In genomic region chr16:29961479-29962343, GRCh38 we compare ENCODE assay signal across 8 cellular contexts. TPM values are rescaled to one million over a fixed set of nuclear protein-coding genes. Genes with fewer than 3 reads are reported as not detected.
DNase-seq lines count a peak whose midpoint lies in the region; ATAC-seq and TF ChIP-seq lines count a peak whose summit lies in the region.

TSS of gene TMEM219 (plus strand) at chr16:29962079. CDS start at chr16:29963144, 1,065 bp downstream.

- no peaks in the 10 kb centered on the region for H3K27me3 ChIP-seq in Karpas-422 (ENCODE audit: low read length)

- no peaks in the 10 kb centered on the region for H3K27me3 Mint-ChIP-seq in activated T-helper 17 cell treated with anti-CD3 and anti-CD28 coated beads, Interleukin-2, amount 50 U/mL, for 72 hours
- no peaks in the 10 kb centered on the region for H3K27me3 Mint-ChIP-seq in natural killer cell treated with Interleukin-12 subunit alpha and Interleukin-12 subunit beta and Interleukin-15 and Interleukin-18, amount 100 ng/mL, for 72 hours

- H3K9me2 ChIP-seq in Karpas-422 (replicated peaks; ENCODE audit: insufficient read depth, low read length), result no peaks in the 10 kb centered on the region

- H3K79me2 ChIP-seq in Karpas-422 (ENCODE audit: low read length), result peaks cover 12% of the 10 kb centered on the region

- peak; percentile 30; the same call in 1 of the 2 replicates for TF ChIP-seq CTCF in RWPE1 (conservative IDR thresholded peaks at IDR 0.05; ENCODE audit: low read depth)

- no peaks in the 10 kb centered on the region for H4K20me1 ChIP-seq in Karpas-422 (ENCODE audit: insufficient read depth, low read depth, low read length)

- peak within 1 kb of the TSS; percentile 92 for H3K4me3 Mint-ChIP-seq in activated T-helper 17 cell treated with anti-CD3 and anti-CD28 coated beads, Interleukin-2, amount 50 U/mL, for 72 hours
- peak within 1 kb of the TSS; percentile 96 for H3K4me3 Mint-ChIP-seq in natural killer cell treated with Interleukin-12 subunit alpha and Interleukin-12 subunit beta and Interleukin-15 and Interleukin-18, amount 100 ng/mL, for 72 hours

- no peaks in the 10 kb centered on the region for H3K9me3 Mint-ChIP-seq in activated T-helper 17 cell treated with anti-CD3 and anti-CD28 coated beads, Interleukin-2, amount 50 U/mL, for 72 hours
- no peaks in the 10 kb centered on the region for H3K9me3 Mint-ChIP-seq in natural killer cell treated with Interleukin-12 subunit alpha and Interleukin-12 subunit beta and Interleukin-15 and Interleukin-18, amount 100 ng/mL, for 72 hours

- peak within 1 kb of the TSS; percentile 99 for H3K4me2 ChIP-seq in Karpas-422 (ENCODE audit: low read depth, low read length, poor library complexity, severe bottlenecking)

- H2AFZ ChIP-seq in Karpas-422 (ENCODE audit: low read length), result peak within 1 kb of the TSS; percentile 46

- CTCF ChIA-PET in RWPE1 (lab: Yijun Ruan, JAX), result interaction anchor here (0.5 to 1.3 kb wide), 4 partner anchors 11 to 103 kb away, joined by 3 to 8 read pairs (median 4); no protein-coding TSS in a partner anchor

- peaks cover 10% of the 10 kb centered on the region for H3K36me3 Mint-ChIP-seq in activated T-helper 17 cell treated with anti-CD3 and anti-CD28 coated beads, Interleukin-2, amount 50 U/mL, for 72 hours (ENCODE audit: low read depth)
- no peaks in the 10 kb centered on the region for H3K36me3 Mint-ChIP-seq in natural killer cell treated with Interleukin-12 subunit alpha and Interleukin-12 subunit beta and Interleukin-15 and Interleukin-18, amount 100 ng/mL, for 72 hours

- H3K27ac ChIP-seq in Karpas-422 (ENCODE audit: low read length) (peak within 1 kb of the TSS; percentile 45), RWPE1 (peak within 1 kb of the TSS; percentile 89)

- DNase-seq in DMS53 treated with DMSO at 0.1 percent for 48 hours (lab: John Stamatoyannopoulos, UW; ENCODE audit: unreplicated experiment) (peak; percentile 58), Karpas-422 (peak; percentile 97), RWPE1 (ENCODE audit: low spot score) (peak; percentile 90), fibroblast of peridontal ligament (ENCODE audit: extremely low read depth) (peak; percentile 80)
- peak; percentile 95 for DNase-seq in natural killer cell treated with Interleukin-12 subunit alpha and Interleukin-12 subunit beta and Interleukin-15 and Interleukin-18, amount 100 ng/mL, for 72 hours (ENCODE audit: low spot score)
- peak; percentile 95 for DNase-seq in stimulated activated naive CD8-positive, alpha-beta T cell treated with anti-CD3 and anti-CD28 coated beads, Interleukin-15, Interleukin-2, amounts not matched to agents 100 U/mL and 50 U/mL, for 24 hours

- peak within 1 kb of the TSS; percentile 89 for H3K9ac ChIP-seq in Karpas-422 (ENCODE audit: low read length)

- peak; percentile 89 for ATAC-seq in GM21737 (IDR thresholded peaks at IDR 0.05; ENCODE audit: unreplicated experiment)
- peak; percentile 93 for ATAC-seq in activated T-helper 17 cell treated with anti-CD3 and anti-CD28 coated beads, Interleukin-2, amount 50 U/mL, for 72 hours (replicated peaks)
- ATAC-seq in natural killer cell treated with Interleukin-12 subunit alpha and Interleukin-12 subunit beta and Interleukin-15 and Interleukin-18, amount 100 ng/mL, for 72 hours, result peak; percentile 95 to 96
- ATAC-seq in stimulated activated naive CD8-positive, alpha-beta T cell treated with anti-CD3 and anti-CD28 coated beads, Interleukin-15, Interleukin-2, amounts not matched to agents 100 U/mL and 50 U/mL, for 24 hours, result peak; percentile 96

- POLR2A ChIA-PET in RWPE1 (lab: Yijun Ruan, JAX; ENCODE audit: low non-redundant PET), result interaction anchor here (0.6 to 1.2 kb wide), 5 partner anchors 10 to 171 kb away, joined by 3 to 5 read pairs (median 4); partner anchors contain the start of gene KIF22

- peaks cover 17% of the 10 kb centered on the region for H3K4me1 ChIP-seq in Karpas-422 (ENCODE audit: low read length)

- H3K36me3 ChIP-seq in Karpas-422 (ENCODE audit: insufficient read depth, low read length), result no peaks in the 10 kb centered on the region

- H3K27ac Mint-ChIP-seq in activated T-helper 17 cell treated with anti-CD3 and anti-CD28 coated beads, Interleukin-2, amount 50 U/mL, for 72 hours, result peak within 1 kb of the TSS; percentile 88
- H3K27ac Mint-ChIP-seq in natural killer cell treated with Interleukin-12 subunit alpha and Interleukin-12 subunit beta and Interleukin-15 and Interleukin-18, amount 100 ng/mL, for 72 hours, result peak within 1 kb of the TSS; percentile 83 to 93

- H3K4me1 Mint-ChIP-seq in activated T-helper 17 cell treated with anti-CD3 and anti-CD28 coated beads, Interleukin-2, amount 50 U/mL, for 72 hours, result peaks cover 17% of the 10 kb centered on the region
- H3K4me1 Mint-ChIP-seq in natural killer cell treated with Interleukin-12 subunit alpha and Interleukin-12 subunit beta and Interleukin-15 and Interleukin-18, amount 100 ng/mL, for 72 hours (ENCODE audit: low read depth in 2 of 2), result peaks cover 15 to 16% of the 10 kb centered on the region in 2 donors

- peak within 1 kb of the TSS; percentile 97 for H3K4me3 ChIP-seq in Karpas-422 (ENCODE audit: low read length)

- H3K9me3 ChIP-seq in Karpas-422 (ENCODE audit: low read length), result no peaks in the 10 kb centered on the region

RNA-seq across cellular contexts. Expression of gene TMEM219, which starts in this region (rescaled TPM):
- total RNA-seq in Karpas-422 (2014; rRNA removed; shearing (Covaris generic); ENCODE audit: low replicate concordance), result 120 and 128 TPM in 2 replicates
- 10 to 100 TPM; 55.2 to 70.8 TPM for total RNA-seq in activated T-helper 17 cell treated with anti-CD3 and anti-CD28 coated beads, Interleukin-2, amount 50 U/mL, for 72 hours
- total RNA-seq in natural killer cell treated with Interleukin-12 subunit alpha and Interleukin-12 subunit beta and Interleukin-15 and Interleukin-18, amount 100 ng/mL, for 72 hours, result 10 to 100 TPM; 44.3 to 51.6 TPM

Comparison
In these comparisons a context has a peak if more than half of its experiments do, and no peak if none do; other contexts are left out.
1. Peak in every context shown above with its lines: DNase-seq, ATAC-seq, H3K4me3 ChIP-seq and H3K27ac ChIP-seq.